In the genomic region with DNA sequence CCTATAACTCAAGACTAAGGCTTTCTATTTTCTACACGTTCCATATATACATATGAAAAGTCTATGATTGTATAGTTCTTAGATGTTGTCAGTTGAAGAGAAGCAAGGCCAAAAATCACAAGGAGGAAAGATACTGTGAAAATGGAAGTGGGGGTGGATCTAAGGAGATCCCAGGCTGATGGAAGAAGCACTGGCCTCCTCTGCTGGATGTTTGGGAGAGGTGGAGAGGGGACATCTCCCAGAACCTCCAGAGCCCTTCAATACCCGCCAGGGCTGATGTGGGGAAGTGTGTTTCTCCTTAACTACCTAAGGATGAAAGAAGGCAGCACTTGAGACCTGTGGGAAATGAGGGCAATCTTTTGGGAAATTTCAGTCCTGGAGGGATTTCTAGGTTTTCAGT, we compare ENCODE assay signal across 23 cellular contexts.
DNase-seq lines count a peak whose midpoint lies in the region; ATAC-seq, FAIRE-seq and TF ChIP-seq lines count a peak whose summit lies in the region.
"Had no signal": no experiment of that assay in that cellular context is flagged by ENCODE, and none has a peak within 500 bp of the region (broad histone marks: within the 10 kb centered on the region; RNA-seq: fewer than 3 reads in every experiment).

No MANE protein-coding gene starts in this region.

- TF ChIP-seq POLR2A in heart left ventricle (IDR thresholded peaks at IDR 0.05), result no peak

- TF ChIP-seq CTCF in cardiac muscle cell (IDR thresholded peaks at IDR 0.05; ENCODE audit: low read depth, low read length) (peak; percentile 31), heart left ventricle (IDR thresholded peaks at IDR 0.05) (no peak), Panc1 (IDR thresholded peaks at IDR 0.05) (peak; percentile 13; the same call in 1 of the 2 replicates), epithelial cell of proximal tubule (conservative IDR thresholded peaks at IDR 0.05; ENCODE audit: low read depth, low read length) (peak; percentile 54), GM13977 (IDR thresholded peaks at IDR 0.05; ENCODE audit: extremely low read depth, insufficient read depth, missing control alignments) (no peak), pancreas (IDR thresholded peaks at IDR 0.05) (no peak)

- in situ Hi-C loops in Panc1 (cut with HindIII; ENCODE audit: low pct_unique_long_range_greater_than_20kb, low sequenced_read_pairs), result no loop called here
- in situ Hi-C loops in GM13977 (cut with MboI; ENCODE audit: low pct_unique_long_range_greater_than_20kb, low sequenced_read_pairs, unreplicated experiment), result loop anchor here (10.0 kb wide), 1 partner anchor 801 kb away; no protein-coding TSS in a partner anchor

- ATAC-seq in heart left ventricle, result no peak
- no peak for ATAC-seq in Panc1
- no peak for ATAC-seq in pancreas
- ATAC-seq: HepG2; naive thymus-derived CD4-positive, alpha-beta T cell had no signal

- FAIRE-seq in urothelium cell line (lab: Jason Lieb, UNC) (no peak), pancreas (lab: Jason Lieb, UNC) (no peak)
- FAIRE-seq: HepG2, kidney had no signal

- intact Hi-C loops in heart left ventricle (cut with DNase I) (loop anchor here in 7 of 10 donors (2.0 to 10.0 kb wide), 6 partner anchors 61 to 865 kb away; no protein-coding TSS in a partner anchor), Panc1 (cut with micrococcal nuclease; ENCODE audit: unreplicated experiment) (no loop called here), pancreas (cut with DNase I) (loop anchor here in 2 of 3 donors (5.0 to 10.0 kb wide), 2 partner anchors 863 to 871 kb away; no protein-coding TSS in a partner anchor)

- H3K4me1 ChIP-seq in cardiac muscle cell (ENCODE audit: low read depth), result peaks cover 5% of the 10 kb centered on the region
- H3K4me1 ChIP-seq in heart left ventricle, result peaks cover 0 to 10% (median 0%) of the 10 kb centered on the region in 12 donors
- no peaks in the 10 kb centered on the region for H3K4me1 ChIP-seq in Panc1 (ENCODE audit: control insufficient read depth, insufficient read depth, low read length)
- no peaks in the 10 kb centered on the region for H3K4me1 ChIP-seq in pancreas
- H3K4me1 ChIP-seq: thyroid gland had no signal

- H3K27me3 ChIP-seq in cardiac muscle cell, result no peaks in the 10 kb centered on the region
- H3K27me3 ChIP-seq in heart left ventricle, result peaks cover 0 to 3% (median 0%) of the 10 kb centered on the region in 9 donors
- H3K27me3 ChIP-seq in Panc1 (ENCODE audit: control insufficient read depth, insufficient read depth, low read length), result no peaks in the 10 kb centered on the region; the same call in 1 of the 2 replicates
- H3K27me3 ChIP-seq in pancreas, result no peaks in the 10 kb centered on the region
- H3K27me3 ChIP-seq: MG63, thyroid gland had no signal

- POLR2A ChIA-PET in Panc1 (lab: Charles Lee), result no interaction called here

- H3K9me3 ChIP-seq in cardiac muscle cell (ENCODE audit: low read depth) (no peaks in the 10 kb centered on the region), heart left ventricle (no peaks in the 10 kb centered on the region), Panc1 (ENCODE audit: control insufficient read depth, insufficient read depth, low read depth, low read length) (no peaks in the 10 kb centered on the region), pancreas (no peaks in the 10 kb centered on the region)
- H3K9me3 ChIP-seq: MG63, thyroid gland had no signal

- BruUV-seq in Panc1 (replicated peaks; lab: Mats Ljungman, UMichigan), result no TSS peak

- H3K36me3 ChIP-seq in cardiac muscle cell (no peaks in the 10 kb centered on the region), heart left ventricle (no peaks in the 10 kb centered on the region), Panc1 (ENCODE audit: control insufficient read depth, insufficient read depth, low read length) (no peaks in the 10 kb centered on the region), pancreas (no peaks in the 10 kb centered on the region)
- H3K36me3 ChIP-seq: MG63, thyroid gland had no signal

- WGBS in heart left ventricle, 4 donors, result 60 to 87% (median 82%) methylated on average over 2 of the region's 2 CpGs
- 62 to 69% methylated on average over 2 of the region's 2 CpGs for WGBS in pancreas, 2 donors

- DNase-seq in cardiac muscle cell (ENCODE audit: low read depth in 1 of 2, low spot score in 1 of 2) (peak in 1 of 2 donors; percentile 16), heart left ventricle (no peak), Panc1 (ENCODE audit: low read depth, low spot score) (no peak), epithelial cell of proximal tubule (ENCODE audit: low read depth) (no peak), urothelium cell line (ENCODE audit: low spot score) (peak; percentile 13), nucleus accumbens (lab: John Stamatoyannopoulos, UW) (no peak), GM13977 (ENCODE audit: low spot score) (no peak), pancreas (no peak)
- DNase-seq: activated CD4-positive, alpha-beta T cell treated with anti-CD3 and anti-CD28 coated beads, Interleukin-2, amount 50 U/mL, for 1 hour; activated CD8-positive, alpha-beta memory T cell treated with anti-CD3 and anti-CD28 coated beads, Interleukin-2, amount 50 U/mL, for 48 hours; activated effector memory CD4-positive, alpha-beta T cell treated with anti-CD3 and anti-CD28 coated beads, Interleukin-2, amount 50 U/mL, for 16 hours; caudate nucleus; CD8-positive, alpha-beta memory T cell; hippocampal formation; kidney; mesenchymal stem cell; MG63; naive thymus-derived CD4-positive, alpha-beta T cell; NCI-H146; stimulated activated CD4-positive, alpha-beta T cell treated with anti-CD3 and anti-CD28 coated beads, Interleukin-1b, Interleukin-23, amount 100 ng/mL, for 48 hours; stimulated activated naive CD4-positive, alpha-beta T cell treated with Interleukin-2 at 50 U/mL for 16 hours; thyroid gland had no signal

- CTCF ChIA-PET in Panc1 (lab: Charles Lee), result no interaction called here

- H3K27ac ChIP-seq in cardiac muscle cell, result no peak overlapping the region
- no peak overlapping the region for H3K27ac ChIP-seq in heart left ventricle
- H3K27ac ChIP-seq in Panc1 (ENCODE audit: low read length), result no peak overlapping the region
- no peak overlapping the region for H3K27ac ChIP-seq in pancreas
- H3K27ac ChIP-seq: thyroid gland had no signal

- no peak overlapping the region for H3K4me3 ChIP-seq in cardiac muscle cell
- H3K4me3 ChIP-seq in heart left ventricle, result no peak overlapping the region
- no peak overlapping the region for H3K4me3 ChIP-seq in Panc1 (ENCODE audit: low read depth in 2 of 2, low read length in 2 of 2)
- no peak overlapping the region for H3K4me3 ChIP-seq in epithelial cell of proximal tubule (ENCODE audit: low read depth, low read length)
- no peak overlapping the region for H3K4me3 ChIP-seq in pancreas
- H3K4me3 ChIP-seq: MG63, thyroid gland had no signal

Comparison
In these comparisons a context has a peak if more than half of its experiments do, and no peak if none do; other contexts are left out.
1. CTCF ChIP-seq: peak in cardiac muscle cell (single experiment), Panc1 (single experiment) and epithelial cell of proximal tubule (single experiment); none in heart left ventricle (0 of 12), GM13977 (single experiment) and pancreas (0 of 4).